In genomic region chr13:45339867-45340266, GRCh38 we compare ENCODE assay signal across 8 cellular contexts. TPM values are rescaled to one million over a fixed set of nuclear protein-coding genes. Genes with fewer than 3 reads are reported as not detected.
DNase-seq lines count a peak whose midpoint lies in the region; ATAC-seq and TF ChIP-seq lines count a peak whose summit lies in the region.

No MANE protein-coding gene starts in this region.

- peaks cover 80% of the 10 kb centered on the region for H3K36me3 Mint-ChIP-seq in brain

- WGBS in upper lobe of left lung, 2 donors: 8 to 10% methylated on average over 11 of the region's 11 CpGs

- peaks cover 65% of the 10 kb centered on the region for H3K4me1 Mint-ChIP-seq in brain

- no peaks in the 10 kb centered on the region for H3K9me3 Mint-ChIP-seq in brain

- DNase-seq in cardiac muscle cell (ENCODE audit: low read depth in 1 of 2, low spot score in 1 of 2): no peak
- DNase-seq in Right ventricle myocardium inferior (ENCODE audit: missing footprints): no peak
- peak in 1 of 3 donors; percentile 31 for DNase-seq in mucosa of descending colon
- DNase-seq in upper lobe of left lung: no peak
- no peak for DNase-seq in NCI-H1092 treated with DMSO at 0.1 percent for 48 hours (lab: John Stamatoyannopoulos, UW)

- peaks cover 50% of the 10 kb centered on the region for H3K36me3 ChIP-seq in cardiac muscle cell
- peaks cover 18% of the 10 kb centered on the region for H3K36me3 ChIP-seq in mucosa of descending colon (ENCODE audit: low read depth)
- peaks cover 36 to 61% (median 42%) of the 10 kb centered on the region in 4 donors for H3K36me3 ChIP-seq in upper lobe of left lung

- intact Hi-C loops in Right ventricle myocardium inferior (cut with DNase I): loop anchor here (2.0 to 10.0 kb wide), 2 partner anchors 29 to 125 kb away; partner anchors contain the start of gene COG3
- intact Hi-C loops in mucosa of descending colon (cut with DNase I, micrococcal nuclease): no loop called here

- no peak for TF ChIP-seq POLR2A in upper lobe of left lung (IDR thresholded peaks at IDR 0.05)

- H3K27ac ChIP-seq in cardiac muscle cell (peak overlapping the region; percentile 99), upper lobe of left lung (peak overlapping the region; percentile 100)

- H3K4me3 ChIP-seq in cardiac muscle cell (peak overlapping the region; percentile 81), mucosa of descending colon (peak overlapping the region; percentile 100), upper lobe of left lung (peak overlapping the region; percentile 71 to 95 (median 84))

- no peak for TF ChIP-seq EP300 in upper lobe of left lung (IDR thresholded peaks at IDR 0.05)

- H3K27me3 Mint-ChIP-seq in brain: peaks cover 15% of the 10 kb centered on the region

- no peaks in the 10 kb centered on the region for H3K9me3 ChIP-seq in cardiac muscle cell (ENCODE audit: low read depth)
- no peaks in the 10 kb centered on the region for H3K9me3 ChIP-seq in mucosa of descending colon
- H3K9me3 ChIP-seq in upper lobe of left lung: no peaks in the 10 kb centered on the region

- no peak for TF ChIP-seq CTCF in cardiac muscle cell (IDR thresholded peaks at IDR 0.05; ENCODE audit: low read depth, low read length)
- no peak for TF ChIP-seq CTCF in brain (conservative IDR thresholded peaks at IDR 0.05)
- no peak for TF ChIP-seq CTCF in mucosa of descending colon (IDR thresholded peaks at IDR 0.05)
- TF ChIP-seq CTCF in upper lobe of left lung (IDR thresholded peaks at IDR 0.05): no peak

- peaks cover 13% of the 10 kb centered on the region for H3K4me1 ChIP-seq in cardiac muscle cell (ENCODE audit: low read depth)
- peaks cover 24% of the 10 kb centered on the region for H3K4me1 ChIP-seq in mucosa of descending colon (ENCODE audit: low read depth)
- peaks cover 51 to 64% (median 58%) of the 10 kb centered on the region in 4 donors for H3K4me1 ChIP-seq in upper lobe of left lung

- peak overlapping the region; percentile 96 to 100 (median 100) for H3K27ac Mint-ChIP-seq in brain

- ATAC-seq in Right ventricle myocardium inferior (no peak), mucosa of descending colon (no peak), upper lobe of left lung (ENCODE audit: low FRiP score in 2 of 2) (no peak), GM21381 (IDR thresholded peaks at IDR 0.05; ENCODE audit: unreplicated experiment) (no peak), HG02588 (IDR thresholded peaks at IDR 0.05; ENCODE audit: unreplicated experiment) (no peak)

- peak overlapping the region; percentile 98 to 99 (median 99) for H3K4me3 Mint-ChIP-seq in brain

- H3K27me3 ChIP-seq in cardiac muscle cell (no peaks in the 10 kb centered on the region), upper lobe of left lung (no peaks in the 10 kb centered on the region)

RNA-seq across cellular contexts. Expression of gene TPT1, which starts 1.1 kb away (rescaled TPM):
- total RNA-seq in cardiac muscle cell: 1,619 and 1,761 TPM in 2 replicates
- polyA plus RNA-seq in cardiac muscle cell: 823 and 843 TPM in 2 replicates
- 4,733 TPM for total RNA-seq in Right ventricle myocardium inferior
- polyA plus RNA-seq in brain (ENCODE audit: insufficient read depth, low read depth, low replicate concordance): 2,324 TPM
- total RNA-seq in mucosa of descending colon: 1,000 to 10,000 TPM; 3,253 to 4,069 (median 3,560) TPM
- total RNA-seq in upper lobe of left lung: 1,000 to 10,000 TPM; 1,931 to 4,546 (median 2,844) TPM
